In genomic region chr7:80135306-80136104, GRCh38 we compare ENCODE assay signal across 8 cellular contexts. TPM values are rescaled to one million over a fixed set of nuclear protein-coding genes. Genes with fewer than 3 reads are reported as not detected.
A peak's percentile ranks its signal among the peaks of the same experiment; 100 is the strongest.
DNase-seq lines count a peak whose midpoint lies in the region; ATAC-seq and TF ChIP-seq lines count a peak whose summit lies in the region.

No MANE protein-coding gene starts in this region.

- DNase-seq in AG09309 (ENCODE audit: low read depth) (no peak), NCI-H1930 (lab: John Stamatoyannopoulos, UW) (peak; percentile 15 to 27), glomerular visceral epithelial cell (ENCODE audit: extremely low spot score) (peak; percentile 43), SKM-1 treated with dmso at 0.1 percent for 144 hours (lab: John Stamatoyannopoulos, UW; ENCODE audit: unreplicated experiment) (no peak)
- DNase-seq in activated T-helper 2 cell treated with anti-CD3 and anti-CD28 coated beads, Interferon-gamma antibody, Interleukin-2, Interleukin-4, amounts not matched to agents 10 μg/mL and 5 μg/mL and 100 μg/mL, durations not matched to agents 14 hours and 24 hours and 36 hours (ENCODE audit: low spot score) = no peak

- H3K27ac Mint-ChIP-seq in activated T-helper 2 cell treated with anti-CD3 and anti-CD28 coated beads, Interferon-gamma antibody, Interleukin-2, Interleukin-4, amounts not matched to agents 10 μg/mL and 5 μg/mL and 100 μg/mL, durations not matched to agents 14 hours and 24 hours and 36 hours = peak overlapping the region; percentile 60

- peaks cover 51% of the 10 kb centered on the region for H3K27me3 Mint-ChIP-seq in activated T-helper 2 cell treated with anti-CD3 and anti-CD28 coated beads, Interferon-gamma antibody, Interleukin-2, Interleukin-4, amounts not matched to agents 10 μg/mL and 5 μg/mL and 100 μg/mL, durations not matched to agents 14 hours and 24 hours and 36 hours (ENCODE audit: low read depth)

- no peaks in the 10 kb centered on the region for H3K9me3 ChIP-seq in neuron (ENCODE audit: low read length)

- no peaks in the 10 kb centered on the region for H3K36me3 Mint-ChIP-seq in activated T-helper 2 cell treated with anti-CD3 and anti-CD28 coated beads, Interferon-gamma antibody, Interleukin-2, Interleukin-4, amounts not matched to agents 10 μg/mL and 5 μg/mL and 100 μg/mL, durations not matched to agents 14 hours and 24 hours and 36 hours (ENCODE audit: low read depth)

- intact Hi-C loops in activated T-helper 2 cell treated with anti-CD3 and anti-CD28 coated beads, Interferon-gamma antibody, Interleukin-2, Interleukin-4, amounts not matched to agents 10 μg/mL and 5 μg/mL and 100 μg/mL, durations not matched to agents 14 hours and 24 hours and 36 hours (cut with micrococcal nuclease) = loop anchor here (1.0 to 5.0 kb wide), 5 partner anchors 16 to 177 kb away; no protein-coding TSS in a partner anchor

- ATAC-seq in GM19023 (IDR thresholded peaks at IDR 0.05; ENCODE audit: unreplicated experiment) (peak; percentile 32), HG02970 (IDR thresholded peaks at IDR 0.05; ENCODE audit: low FRiP score, unreplicated experiment) (no peak)

- H3K36me3 ChIP-seq in neuron (ENCODE audit: insufficient read depth, low read length) = no peaks in the 10 kb centered on the region

- H3K4me1 ChIP-seq in neuron (ENCODE audit: insufficient read depth, low read length) = peaks cover 11% of the 10 kb centered on the region

- no peaks in the 10 kb centered on the region for H3K27me3 ChIP-seq in neuron (ENCODE audit: insufficient read depth, low read length)

- H3K4me3 Mint-ChIP-seq in activated T-helper 2 cell treated with anti-CD3 and anti-CD28 coated beads, Interferon-gamma antibody, Interleukin-2, Interleukin-4, amounts not matched to agents 10 μg/mL and 5 μg/mL and 100 μg/mL, durations not matched to agents 14 hours and 24 hours and 36 hours (ENCODE audit: low read depth) = peak overlapping the region; percentile 74

- H2AFZ ChIP-seq in neuron (ENCODE audit: low read depth, low read length) = peak overlapping the region; percentile 93

- no peaks in the 10 kb centered on the region for H3K9me3 Mint-ChIP-seq in activated T-helper 2 cell treated with anti-CD3 and anti-CD28 coated beads, Interferon-gamma antibody, Interleukin-2, Interleukin-4, amounts not matched to agents 10 μg/mL and 5 μg/mL and 100 μg/mL, durations not matched to agents 14 hours and 24 hours and 36 hours

- H3K4me1 Mint-ChIP-seq in activated T-helper 2 cell treated with anti-CD3 and anti-CD28 coated beads, Interferon-gamma antibody, Interleukin-2, Interleukin-4, amounts not matched to agents 10 μg/mL and 5 μg/mL and 100 μg/mL, durations not matched to agents 14 hours and 24 hours and 36 hours (ENCODE audit: low read depth) = peaks cover 28% of the 10 kb centered on the region

- H3K4me3 ChIP-seq in AG09309 (ENCODE audit: control insufficient read depth, low read depth, low read length) = peak overlapping the region; percentile 97
- H3K4me3 ChIP-seq in neuron (ENCODE audit: low read length) = peak overlapping the region; percentile 93

- TF ChIP-seq CTCF in AG09309 (IDR thresholded peaks at IDR 0.05; ENCODE audit: control insufficient read depth, insufficient read depth, low read depth, low read length, missing control alignments) = no peak

RNA-seq across cellular contexts. Expression of gene GNAI1, which starts 0.9 kb away (rescaled TPM):
- 6.4 and 7.5 TPM in 2 replicates for total RNA-seq in activated T-helper 2 cell treated with anti-CD3 and anti-CD28 coated beads, Interferon-gamma antibody, Interleukin-2, Interleukin-4, amounts not matched to agents 10 μg/mL and 5 μg/mL and 100 μg/mL, durations not matched to agents 14 hours and 24 hours and 36 hours

Comparison
In these comparisons a context has a peak if more than half of its experiments do, and no peak if none do; other contexts are left out.
1. DNase-seq: peak in NCI-H1930 (2 of 2) and glomerular visceral epithelial cell (single experiment); none in AG09309 (single experiment), activated T-helper 2 cell treated with anti-CD3 and anti-CD28 coated beads, Interferon-gamma antibody, Interleukin-2, Interleukin-4, amounts not matched to agents 10 μg/mL and 5 μg/mL and 100 μg/mL, durations not matched to agents 14 hours and 24 hours and 36 hours (single experiment) and SKM-1 treated with dmso at 0.1 percent for 144 hours (single experiment).